ENCODE assay signal across 12 cellular contexts in genomic region chr15:47987461-47987860, GRCh38.
"Had no signal": no experiment of that assay in that cellular context is flagged by ENCODE, and none has a peak within 500 bp of the region (broad histone marks: within the 10 kb centered on the region; RNA-seq: fewer than 3 reads in every experiment).

No MANE protein-coding gene starts in this region.

- ATAC-seq: activated CD4-positive, CD25-positive, alpha-beta regulatory T cell treated with anti-CD3 and anti-CD28 coated beads, Interleukin-2, amount 50 U/mL, for 24 hours had no signal

- H3K27ac ChIP-seq: esophagus muscularis mucosa, left lung, sigmoid colon, suprapubic skin, upper lobe of left lung had no signal

- H3K36me3 ChIP-seq: esophagus muscularis mucosa, left lung, sigmoid colon, suprapubic skin, upper lobe of left lung had no signal

- DNase-seq: activated CD4-positive, alpha-beta T cell treated with anti-CD3 and anti-CD28 coated beads, Interleukin-2, amount 50 U/mL, for 4 hours; activated gamma-delta T cell treated with Interleukin-2 at 50 U/mL for 16 hours; activated T-cell treated with anti-CD3 and anti-CD28 coated beads, Interleukin-2, amount 50 U/mL, for 24 hours; left lung; sigmoid colon; stimulated activated CD4-positive, alpha-beta T cell treated with anti-CD3 and anti-CD28 coated beads, Interleukin-12 subunit alpha, Interleukin-12 subunit beta, amount 100 ng/mL, for 4 hours; stimulated activated naive CD4-positive, alpha-beta T cell treated with Interleukin-2 at 50 U/mL for 16 hours; upper lobe of left lung had no signal

- H3K4me1 ChIP-seq: sigmoid colon, suprapubic skin had no signal

- H3K27me3 ChIP-seq: dorsolateral prefrontal cortex, esophagus muscularis mucosa, left lung, sigmoid colon, suprapubic skin, upper lobe of left lung had no signal

- H3K4me3 ChIP-seq: esophagus muscularis mucosa, left lung, sigmoid colon, suprapubic skin, upper lobe of left lung had no signal

- H3K9me3 ChIP-seq: esophagus muscularis mucosa, left lung, sigmoid colon, suprapubic skin, upper lobe of left lung had no signal
